ENCODE assay signal across 24 cellular contexts in the genomic region with DNA sequence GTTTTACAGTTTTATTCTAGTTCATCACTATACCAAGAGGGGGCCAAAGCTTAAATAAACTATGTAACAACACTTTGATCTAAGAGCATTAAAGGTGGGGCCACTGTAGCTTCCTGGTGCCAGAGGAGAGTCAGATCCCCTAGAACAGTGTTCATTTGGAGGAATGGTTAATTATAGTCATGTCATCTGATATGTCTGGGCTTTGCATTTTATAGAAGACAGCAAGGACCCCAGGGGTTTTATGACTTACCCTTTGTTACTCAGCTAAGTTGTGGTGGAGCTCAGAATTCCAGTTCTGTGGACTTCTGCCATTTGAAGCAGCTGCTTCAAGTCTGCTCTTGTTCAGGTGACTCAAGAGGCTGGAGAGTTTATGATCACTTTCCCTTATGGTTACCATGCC. TPM values are rescaled to one million over a fixed set of nuclear protein-coding genes. Genes with fewer than 3 reads are reported as not detected.
A peak's percentile ranks its signal among the peaks of the same experiment; 100 is the strongest.
DNase-seq lines count a peak whose midpoint lies in the region; ATAC-seq and TF ChIP-seq lines count a peak whose summit lies in the region.
"Had no signal": no experiment of that assay in that cellular context is flagged by ENCODE, and none has a peak within 500 bp of the region (broad histone marks: within the 10 kb centered on the region; RNA-seq: fewer than 3 reads in every experiment).

No MANE protein-coding gene starts in this region.

- H3K4me3 ChIP-seq in astrocyte of the cerebellum (ENCODE audit: low read depth, low read length), result no peak overlapping the region
- H3K4me3 ChIP-seq: A549, ascending aorta, BLaER1, GM12878, hepatocyte, upper lobe of right lung had no signal

- no peak for TF ChIP-seq CTCF in astrocyte of the cerebellum (IDR thresholded peaks at IDR 0.05; ENCODE audit: low read depth, low read length, missing control alignments)

- in situ Hi-C loops in astrocyte of the cerebellum (cut with HindIII; ENCODE audit: low sequenced_read_pairs), result no loop called here

- peak; percentile 68 for ATAC-seq in left colon
- ATAC-seq in Right ventricle myocardium superior (ENCODE audit: poor library complexity), result no peak
- ATAC-seq: A549; effector memory CD8-positive, alpha-beta T cell; GM12878; naive thymus-derived CD8-positive, alpha-beta T cell; upper lobe of right lung had no signal

- intact Hi-C loops in left colon (cut with DNase I, micrococcal nuclease) (no loop called here), Right ventricle myocardium superior (cut with DNase I) (no loop called here)

- DNase-seq in DMS79 (lab: John Stamatoyannopoulos, UW) (peak; percentile 69), M059J (ENCODE audit: low read depth) (peak; percentile 39), astrocyte of the cerebellum (ENCODE audit: low read depth) (peak; percentile 43), left colon (no peak), SIG-M5 (lab: John Stamatoyannopoulos, UW) (no peak), inferior parietal cortex (ENCODE audit: extremely low spot score) (no peak), Right ventricle myocardium superior (no peak), NCI-H146 treated with DMSO at 0.1 percent for 48 hours (lab: John Stamatoyannopoulos, UW; ENCODE audit: unreplicated experiment) (no peak)
- DNase-seq: activated CD4-positive, CD25-positive, alpha-beta regulatory T cell treated with anti-CD3 and anti-CD28 coated beads, Interleukin-2, amount 50 U/mL, for 72 hours; activated CD8-positive, alpha-beta memory T cell treated with anti-CD3 and anti-CD28 coated beads for 24 hours; activated naive CD4-positive, alpha-beta T cell treated with anti-CD3 and anti-CD28 coated beads, Interleukin-2, amount 50 U/mL, for 16 hours; activated T-cell treated with anti-CD3 and anti-CD28 coated beads, Interleukin-2, amount 50 U/mL, for 48 hours; effector memory CD8-positive, alpha-beta T cell; KBM-7; naive thymus-derived CD8-positive, alpha-beta T cell; NCI-H1092; stimulated activated CD4-positive, alpha-beta T cell treated with anti-CD3 and anti-CD28 coated beads, Interleukin-4, amount 100 ng/mL, for 4 hours; T1000; upper lobe of right lung had no signal

RNA-seq across cellular contexts. Expression of a gene that starts 16.7 kb away (rescaled TPM):
- 20.1 and 28.4 TPM in 2 replicates for total RNA-seq in M059J (2014; rRNA removed; shearing (Covaris generic))
- total RNA-seq in left colon, result 10 to 100 TPM; 55.2 to 57.9 TPM
- 13.2 TPM for total RNA-seq in Right ventricle myocardium superior

RNA-seq across cellular contexts. Expression of a gene that starts 40.7 kb away (rescaled TPM):
- total RNA-seq in M059J (2014; rRNA removed; shearing (Covaris generic)), result 15.0 and 24.2 TPM in 2 replicates
- 10 to 100 TPM in 1 of 2 donors, 1 to 10 TPM in 1; 7.1 to 10.7 TPM for total RNA-seq in left colon
- 24.2 TPM for total RNA-seq in Right ventricle myocardium superior

Comparison
In these comparisons a context has a peak if more than half of its experiments do, and no peak if none do; other contexts are left out.
1. DNase-seq: peak in DMS79 (single experiment), M059J (single experiment) and astrocyte of the cerebellum (single experiment); none in left colon (0 of 2), SIG-M5 (single experiment), inferior parietal cortex (single experiment), Right ventricle myocardium superior (single experiment) and NCI-H146 treated with DMSO at 0.1 percent for 48 hours (single experiment).